Comparison of ENCODE assay signal across 37 cellular contexts in genomic region chr2:220337611-220338440, GRCh38.
"Had no signal": no experiment of that assay in that cellular context is flagged by ENCODE, and none has a peak within 500 bp of the region (broad histone marks: within the 10 kb centered on the region; RNA-seq: fewer than 3 reads in every experiment).

No MANE protein-coding gene starts in this region.

- H3K4me1 ChIP-seq: ascending aorta had no signal

- H3K9me3 ChIP-seq: ascending aorta had no signal

- H3K36me3 ChIP-seq: ascending aorta, cardiac muscle cell had no signal

- H3K36me3 Mint-ChIP-seq: activated CD4-positive, alpha-beta memory T cell treated with anti-CD3 and anti-CD28 coated beads for 36 hours; activated naive CD8-positive, alpha-beta T cell; activated naive CD8-positive, alpha-beta T cell treated with anti-CD3 and anti-CD28 coated beads, Interleukin-2, amount 10 ng/mL, durations not matched to agents 7 days and 5 days; brain had no signal

- DNase-seq: activated B cell treated with CpG ODN at 0.5 μM for 24 hours; activated CD4-positive, alpha-beta memory T cell treated with anti-CD3 and anti-CD28 coated beads for 36 hours; activated CD4-positive, alpha-beta T cell treated with anti-CD3 and anti-CD28 coated beads for 4 hours; activated CD4-positive, alpha-beta T cell treated with anti-CD3 and anti-CD28 coated beads, Interleukin-2, amount 10 ng/mL, durations not matched to agents 24 days and 14 days; activated CD4-positive, alpha-beta T cell treated with anti-CD3 and anti-CD28 coated beads, Interleukin-2, amount 50 U/mL, for 1 hour; activated CD4-positive, alpha-beta T cell treated with anti-CD3 and anti-CD28 coated beads, Interleukin-2, amount 50 U/mL, for 4 hours; activated CD4-positive, CD25-positive, alpha-beta regulatory T cell treated with anti-CD3 and anti-CD28 coated beads, Interleukin-2, amount 50 U/mL, for 72 hours; activated CD8-positive, alpha-beta memory T cell treated with anti-CD3 and anti-CD28 coated beads, Interleukin-2, amount 50 U/mL, for 4 hours; activated CD8-positive, alpha-beta T cell treated with anti-CD3 and anti-CD28 coated beads for 36 hours; activated effector memory CD4-positive, alpha-beta T cell treated with anti-CD3 and anti-CD28 coated beads, Interleukin-2, amount 50 U/mL, for 16 hours; activated gamma-delta T cell treated with Interleukin-2 at 50 U/mL for 16 hours; activated naive CD4-positive, alpha-beta T cell; activated naive CD4-positive, alpha-beta T cell treated with anti-CD3 and anti-CD28 coated beads for 36 hours; activated naive CD4-positive, alpha-beta T cell treated with anti-CD3 and anti-CD28 coated beads, Interleukin-2, amount 50 U/mL, for 16 hours; activated naive CD8-positive, alpha-beta T cell treated with anti-CD3 and anti-CD28 coated beads, Interleukin-2, amount 10 ng/mL, durations not matched to agents 7 days and 5 days; activated naive CD8-positive, alpha-beta T cell treated with anti-CD3 and anti-CD28 coated beads, Interleukin-2, amount 50 U/mL, for 24 hours; activated T-cell treated with anti-CD3 and anti-CD28 coated beads for 4 hours; activated T-cell treated with anti-CD3 and anti-CD28 coated beads, Interleukin-2, amount 50 U/mL, for 1 hour; activated T-cell treated with anti-CD3 and anti-CD28 coated beads, Interleukin-2, amount 50 U/mL, for 4 hours; activated T-cell treated with anti-CD3 and anti-CD28 coated beads, Interleukin-2, amount 50 U/mL, for 72 hours; amygdala; anterior cingulate cortex; caudate nucleus; cerebellar nuclear complex; T-helper 2 cell; T-helper 9 cell had no signal

- H3K4me3 ChIP-seq: ascending aorta, cardiac muscle cell had no signal

- ATAC-seq: activated CD8-positive, alpha-beta T cell treated with anti-CD3 and anti-CD28 coated beads for 36 hours; activated naive CD8-positive, alpha-beta T cell treated with anti-CD3 and anti-CD28 coated beads, Interleukin-2, amount 50 U/mL, for 24 hours; activated T-cell treated with anti-CD3 and anti-CD28 coated beads, Interleukin-2, amount 50 U/mL, for 4 hours; activated T-cell treated with anti-CD3 and anti-CD28 coated beads, Interleukin-2, amount 50 U/mL, for 72 hours; activated T-helper 17 cell treated with anti-CD3 and anti-CD28 coated beads, Interleukin-2, amount 50 U/mL, for 72 hours had no signal

- H3K9me3 Mint-ChIP-seq: activated CD4-positive, alpha-beta memory T cell treated with anti-CD3 and anti-CD28 coated beads for 36 hours; activated CD4-positive, alpha-beta T cell treated with anti-CD3 and anti-CD28 coated beads, Interleukin-2, amount 10 ng/mL, durations not matched to agents 24 days and 14 days; activated naive CD8-positive, alpha-beta T cell treated with anti-CD3 and anti-CD28 coated beads, Interleukin-2, amount 10 ng/mL, durations not matched to agents 7 days and 5 days; activated T-helper 1 cell treated with anti-CD3 and anti-CD28 coated beads, Interleukin-12 subunit alpha, Interleukin-12 subunit beta, Interleukin-2, Interleukin-4 antibody, amounts not matched to agents 30 ng/mL and 10 ng/mL and 1 ng/mL, durations not matched to agents 14 hours and 24 hours and 36 hours; T-helper 1 cell treated with Interleukin-12 subunit alpha and Interleukin-12 subunit beta and Interleukin-4 antibody, amounts not matched to agents 30 μg/mL and 1 μg/mL, for 36 hours; T-helper 2 cell treated with Interferon-gamma antibody and Interleukin-4, amounts not matched to agents 5 μg/mL and 100 μg/mL, for 36 hours had no signal

- H3K27me3 ChIP-seq: ascending aorta, cardiac muscle cell had no signal

- H3K27ac Mint-ChIP-seq: activated B cell treated with CpG ODN at 0.5 μM for 24 hours; activated CD4-positive, alpha-beta memory T cell treated with anti-CD3 and anti-CD28 coated beads for 36 hours; activated CD4-positive, alpha-beta T cell treated with anti-CD3 and anti-CD28 coated beads, Interleukin-2, amount 10 ng/mL, durations not matched to agents 24 days and 14 days; activated CD8-positive, alpha-beta T cell treated with anti-CD3 and anti-CD28 coated beads for 36 hours; activated naive CD4-positive, alpha-beta T cell treated with anti-CD3 and anti-CD28 coated beads for 36 hours; activated naive CD8-positive, alpha-beta T cell; activated naive CD8-positive, alpha-beta T cell treated with anti-CD3 and anti-CD28 coated beads, Interleukin-2, amount 10 ng/mL, durations not matched to agents 7 days and 5 days; activated naive CD8-positive, alpha-beta T cell treated with anti-CD3 and anti-CD28 coated beads, Interleukin-2, amount 50 U/mL, for 24 hours; activated T-cell treated with anti-CD3 and anti-CD28 coated beads, Interleukin-2, amount 50 U/mL, for 72 hours; activated T-helper 1 cell treated with anti-CD3 and anti-CD28 coated beads, Interleukin-12 subunit alpha, Interleukin-12 subunit beta, Interleukin-2, Interleukin-4 antibody, amounts not matched to agents 30 ng/mL and 10 ng/mL and 1 ng/mL, durations not matched to agents 14 hours and 24 hours and 36 hours; activated T-helper 17 cell treated with anti-CD3 and anti-CD28 coated beads, Interleukin-2, amount 50 U/mL, for 72 hours; brain; T-helper 1 cell treated with Interleukin-12 subunit alpha and Interleukin-12 subunit beta and Interleukin-4 antibody, amounts not matched to agents 30 μg/mL and 1 μg/mL, for 36 hours; T-helper 2 cell treated with Interferon-gamma antibody and Interleukin-4, amounts not matched to agents 5 μg/mL and 100 μg/mL, for 36 hours had no signal

- FAIRE-seq: bronchial epithelial cell, TTC549 had no signal

- H3K27ac ChIP-seq: ascending aorta, cardiac muscle cell, VCaP had no signal
